Comparison of ENCODE assay signal across 12 cellular contexts in the genomic region with DNA sequence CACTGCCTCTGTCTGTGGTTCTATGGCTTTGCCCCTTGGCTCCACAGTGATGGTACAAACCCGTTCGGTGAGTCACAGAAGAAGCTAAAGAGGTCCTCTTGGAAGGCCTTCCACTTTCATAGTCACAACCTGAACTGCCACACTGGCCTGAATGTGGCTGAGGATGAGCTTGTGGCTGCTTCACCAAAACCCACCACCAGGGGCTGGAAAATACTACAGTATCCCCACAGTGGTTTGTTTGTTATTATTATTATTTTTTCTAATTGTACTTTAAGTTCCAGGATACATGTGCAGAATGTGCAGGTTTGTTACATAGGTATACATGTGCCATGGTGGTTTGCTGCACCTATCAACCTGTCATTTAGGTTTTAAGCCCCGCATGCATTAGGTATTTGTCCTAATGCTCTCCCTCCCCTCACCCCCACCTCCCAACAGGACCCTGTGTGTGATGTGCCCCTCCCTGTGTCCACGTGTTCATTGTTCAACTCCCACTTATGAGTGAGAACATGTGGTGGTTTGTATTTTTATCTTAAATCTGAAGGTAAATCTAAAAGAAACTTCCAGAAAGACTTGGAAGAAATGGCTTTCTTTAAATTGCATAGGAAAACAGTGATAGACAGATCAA.
DNase-seq lines count a peak whose midpoint lies in the region; ATAC-seq and TF ChIP-seq lines count a peak whose summit lies in the region.
"Had no signal": no experiment of that assay in that cellular context is flagged by ENCODE, and none has a peak within 500 bp of the region (broad histone marks: within the 10 kb centered on the region; RNA-seq: fewer than 3 reads in every experiment).

No MANE protein-coding gene starts in this region.

- H3K36me3 ChIP-seq in BJ (ENCODE audit: control insufficient read depth, insufficient read depth, low read length), result no peaks in the 10 kb centered on the region
- H3K36me3 ChIP-seq in H7 (replicated peaks; ENCODE audit: control insufficient read depth, insufficient read depth, low read length), result no peaks in the 10 kb centered on the region
- H3K36me3 ChIP-seq: transverse colon had no signal

- CTCF ChIA-PET in BJ (lab: Yijun Ruan, JAX), result no interaction called here

- H3K27ac Mint-ChIP-seq in glutamatergic neuron (ENCODE audit: unreplicated experiment), result no peak overlapping the region
- H3K27ac Mint-ChIP-seq in activated T-helper 1 cell treated with anti-CD3 and anti-CD28 coated beads, Interleukin-12 subunit alpha, Interleukin-12 subunit beta, Interleukin-2, Interleukin-4 antibody, amounts not matched to agents 30 ng/mL and 10 ng/mL and 1 ng/mL, durations not matched to agents 14 hours and 24 hours and 36 hours, result no peak overlapping the region
- H3K27ac Mint-ChIP-seq in T-helper 17 cell, result no peak overlapping the region
- H3K27ac Mint-ChIP-seq: activated naive CD8-positive, alpha-beta T cell treated with anti-CD3 and anti-CD28 coated beads, Interleukin-2, amount 10 ng/mL, durations not matched to agents 7 days and 5 days; T-cell had no signal

- no peaks in the 10 kb centered on the region for H3K27me3 ChIP-seq in BJ (ENCODE audit: control insufficient read depth, insufficient read depth, low read length)
- no peaks in the 10 kb centered on the region for H3K27me3 ChIP-seq in H7 (ENCODE audit: control insufficient read depth, insufficient read depth, low read length)
- H3K27me3 ChIP-seq: transverse colon had no signal

- H3K9me3 Mint-ChIP-seq in glutamatergic neuron (ENCODE audit: unreplicated experiment), result no peaks in the 10 kb centered on the region
- H3K9me3 Mint-ChIP-seq in activated T-helper 1 cell treated with anti-CD3 and anti-CD28 coated beads, Interleukin-12 subunit alpha, Interleukin-12 subunit beta, Interleukin-2, Interleukin-4 antibody, amounts not matched to agents 30 ng/mL and 10 ng/mL and 1 ng/mL, durations not matched to agents 14 hours and 24 hours and 36 hours, result peaks cover 22% of the 10 kb centered on the region

- TF ChIP-seq CTCF in BJ (IDR thresholded peaks at IDR 0.05; ENCODE audit: insufficient read depth, low read depth, low read length) (peak; percentile 24; the same call in 1 of the 2 replicates), glutamatergic neuron (IDR thresholded peaks at IDR 0.05; ENCODE audit: partially characterized antibody, unreplicated experiment) (peak; percentile 87)

- DNase-seq in BJ (ENCODE audit: low read depth) (no peak), H7 (peak; percentile 26), SK-MEL-5 (ENCODE audit: low read depth, low spot score) (peak; percentile 36), glutamatergic neuron (peak; percentile 48), T-helper 17 cell (no peak)
- DNase-seq in activated CD4-positive, alpha-beta T cell treated with anti-CD3 and anti-CD28 coated beads for 4 hours, result no peak
- DNase-seq in activated T-helper 1 cell treated with anti-CD3 and anti-CD28 coated beads, Interleukin-12 subunit alpha, Interleukin-12 subunit beta, Interleukin-2, Interleukin-4 antibody, amounts not matched to agents 30 ng/mL and 10 ng/mL and 1 ng/mL, durations not matched to agents 14 hours and 24 hours and 36 hours (ENCODE audit: low spot score), result no peak
- DNase-seq: activated naive CD8-positive, alpha-beta T cell treated with anti-CD3 and anti-CD28 coated beads, Interleukin-2, amount 10 ng/mL, durations not matched to agents 7 days and 5 days; effector CD8-positive, alpha-beta T cell; T-cell; transverse colon had no signal

- H3K36me3 Mint-ChIP-seq in glutamatergic neuron (ENCODE audit: unreplicated experiment) (no peaks in the 10 kb centered on the region), T-helper 17 cell (ENCODE audit: low read depth) (no peaks in the 10 kb centered on the region)
- no peaks in the 10 kb centered on the region for H3K36me3 Mint-ChIP-seq in activated T-helper 1 cell treated with anti-CD3 and anti-CD28 coated beads, Interleukin-12 subunit alpha, Interleukin-12 subunit beta, Interleukin-2, Interleukin-4 antibody, amounts not matched to agents 30 ng/mL and 10 ng/mL and 1 ng/mL, durations not matched to agents 14 hours and 24 hours and 36 hours (ENCODE audit: low read depth)
- H3K36me3 Mint-ChIP-seq: activated naive CD8-positive, alpha-beta T cell treated with anti-CD3 and anti-CD28 coated beads, Interleukin-2, amount 10 ng/mL, durations not matched to agents 7 days and 5 days; T-cell had no signal

- H3K27me3 Mint-ChIP-seq in glutamatergic neuron (ENCODE audit: unreplicated experiment) (peaks cover 2% of the 10 kb centered on the region), T-helper 17 cell (no peaks in the 10 kb centered on the region)
- H3K27me3 Mint-ChIP-seq in activated T-helper 1 cell treated with anti-CD3 and anti-CD28 coated beads, Interleukin-12 subunit alpha, Interleukin-12 subunit beta, Interleukin-2, Interleukin-4 antibody, amounts not matched to agents 30 ng/mL and 10 ng/mL and 1 ng/mL, durations not matched to agents 14 hours and 24 hours and 36 hours (ENCODE audit: insufficient read depth), result no peaks in the 10 kb centered on the region
- H3K27me3 Mint-ChIP-seq: activated naive CD8-positive, alpha-beta T cell treated with anti-CD3 and anti-CD28 coated beads, Interleukin-2, amount 10 ng/mL, durations not matched to agents 7 days and 5 days; T-cell had no signal

- no peaks in the 10 kb centered on the region for H3K4me1 Mint-ChIP-seq in glutamatergic neuron (ENCODE audit: low read depth, unreplicated experiment)
- no peaks in the 10 kb centered on the region for H3K4me1 Mint-ChIP-seq in activated T-helper 1 cell treated with anti-CD3 and anti-CD28 coated beads, Interleukin-12 subunit alpha, Interleukin-12 subunit beta, Interleukin-2, Interleukin-4 antibody, amounts not matched to agents 30 ng/mL and 10 ng/mL and 1 ng/mL, durations not matched to agents 14 hours and 24 hours and 36 hours (ENCODE audit: low read depth)
- no peaks in the 10 kb centered on the region for H3K4me1 Mint-ChIP-seq in T-helper 17 cell
- H3K4me1 Mint-ChIP-seq: activated naive CD8-positive, alpha-beta T cell treated with anti-CD3 and anti-CD28 coated beads, Interleukin-2, amount 10 ng/mL, durations not matched to agents 7 days and 5 days; T-cell had no signal

- ATAC-seq in GM18873 (IDR thresholded peaks at IDR 0.05; ENCODE audit: low FRiP score, unreplicated experiment), result no peak
- ATAC-seq in T-helper 17 cell, result no peak
- ATAC-seq: T-cell had no signal

- H3K4me3 Mint-ChIP-seq in glutamatergic neuron (ENCODE audit: unreplicated experiment) (no peak overlapping the region), T-helper 17 cell (no peak overlapping the region)
- H3K4me3 Mint-ChIP-seq in activated T-helper 1 cell treated with anti-CD3 and anti-CD28 coated beads, Interleukin-12 subunit alpha, Interleukin-12 subunit beta, Interleukin-2, Interleukin-4 antibody, amounts not matched to agents 30 ng/mL and 10 ng/mL and 1 ng/mL, durations not matched to agents 14 hours and 24 hours and 36 hours, result no peak overlapping the region
- H3K4me3 Mint-ChIP-seq: activated naive CD8-positive, alpha-beta T cell treated with anti-CD3 and anti-CD28 coated beads, Interleukin-2, amount 10 ng/mL, durations not matched to agents 7 days and 5 days; T-cell had no signal

- H3K4me3 ChIP-seq in BJ (ENCODE audit: low read depth, low read length), result no peak overlapping the region
- H3K4me3 ChIP-seq in H7 (ENCODE audit: insufficient read depth, low read depth, low read length), result no peak overlapping the region
- H3K4me3 ChIP-seq: transverse colon had no signal

- in situ Hi-C loops in SK-MEL-5 (cut with HindIII; ENCODE audit: low pct_unique_long_range_greater_than_20kb, low sequenced_read_pairs), result no loop called here

- POLR2A ChIA-PET in BJ (lab: Charles Lee), result no interaction called here

- intact Hi-C loops in activated T-helper 1 cell treated with anti-CD3 and anti-CD28 coated beads, Interleukin-12 subunit alpha, Interleukin-12 subunit beta, Interleukin-2, Interleukin-4 antibody, amounts not matched to agents 30 ng/mL and 10 ng/mL and 1 ng/mL, durations not matched to agents 14 hours and 24 hours and 36 hours (cut with micrococcal nuclease), result no loop called here

- H3K9me3 ChIP-seq in T-helper 17 cell (ENCODE audit: control insufficient read depth, low read length, poor library complexity, severe bottlenecking), result no peaks in the 10 kb centered on the region
- H3K9me3 ChIP-seq: transverse colon had no signal

Comparison
In these comparisons a context has a peak if more than half of its experiments do, and no peak if none do; other contexts are left out.
1. DNase-seq: peak in H7 (single experiment), SK-MEL-5 (single experiment) and glutamatergic neuron (single experiment); none in BJ (single experiment), activated CD4-positive, alpha-beta T cell treated with anti-CD3 and anti-CD28 coated beads for 4 hours (0 of 2), activated T-helper 1 cell treated with anti-CD3 and anti-CD28 coated beads, Interleukin-12 subunit alpha, Interleukin-12 subunit beta, Interleukin-2, Interleukin-4 antibody, amounts not matched to agents 30 ng/mL and 10 ng/mL and 1 ng/mL, durations not matched to agents 14 hours and 24 hours and 36 hours (single experiment) and T-helper 17 cell (0 of 3).